11 cellular contexts compared by ENCODE assay signal in the genomic region with DNA sequence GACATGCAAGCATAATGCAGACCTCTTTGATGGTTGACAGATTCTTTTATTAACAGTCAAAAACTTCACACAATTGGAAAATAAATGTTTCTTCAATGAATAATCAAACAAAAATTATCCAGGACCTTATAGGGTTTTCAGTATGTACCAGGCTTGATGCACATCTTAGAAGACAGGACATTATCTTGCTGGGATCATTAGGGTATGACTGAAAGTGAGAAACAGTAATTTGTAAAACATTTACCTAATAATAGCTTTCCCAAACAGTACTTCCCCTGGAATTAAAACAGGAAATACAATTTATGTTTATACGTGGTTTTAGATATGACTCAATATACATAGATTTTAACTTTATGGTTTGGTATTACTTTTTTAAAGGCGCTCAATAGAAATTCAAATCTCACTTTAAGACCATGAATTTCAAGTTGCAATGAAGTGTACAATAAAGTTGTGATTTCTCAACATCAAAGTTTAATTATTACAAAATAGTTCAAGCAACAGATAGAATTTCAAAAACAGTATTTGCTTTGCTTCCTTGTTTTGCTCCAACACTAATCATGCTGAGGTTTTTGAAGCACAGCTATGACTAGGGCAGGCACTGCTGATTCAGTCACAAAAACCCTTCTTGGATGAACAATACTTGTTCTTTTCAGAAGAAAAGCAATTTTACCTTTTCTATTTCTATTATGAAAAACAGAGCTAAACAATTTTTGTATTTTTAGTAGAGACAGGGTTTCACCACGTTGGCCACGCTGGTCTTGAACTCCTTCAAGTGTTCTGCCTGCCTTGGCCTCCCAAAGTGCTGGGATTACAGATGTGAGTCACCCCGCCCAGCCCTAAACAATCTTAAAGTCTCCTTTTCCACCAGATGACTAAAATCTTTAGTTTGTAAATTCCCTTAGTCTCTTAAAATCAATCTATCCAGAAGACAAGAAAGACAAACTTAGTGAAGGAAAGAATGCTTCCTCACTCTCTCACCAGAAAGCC. TPM values are rescaled to one million over a fixed set of nuclear protein-coding genes. Genes with fewer than 3 reads are reported as not detected.
A peak's percentile ranks its signal among the peaks of the same experiment; 100 is the strongest.
DNase-seq lines count a peak whose midpoint lies in the region; ATAC-seq, FAIRE-seq and TF ChIP-seq lines count a peak whose summit lies in the region.
"Had no signal": no experiment of that assay in that cellular context is flagged by ENCODE, and none has a peak within 500 bp of the region (broad histone marks: within the 10 kb centered on the region; RNA-seq: fewer than 3 reads in every experiment).

No MANE protein-coding gene starts in this region.

- peaks cover 33% of the 10 kb centered on the region for H3K4me1 Mint-ChIP-seq in activated naive CD8-positive, alpha-beta T cell treated with anti-CD3 and anti-CD28 coated beads, Interleukin-2, amount 50 U/mL, for 24 hours
- H3K4me1 Mint-ChIP-seq in mesothelial cell of epicardium = no peaks in the 10 kb centered on the region
- H3K4me1 Mint-ChIP-seq: GM23338 had no signal

- H3K27me3 Mint-ChIP-seq in activated naive CD8-positive, alpha-beta T cell treated with anti-CD3 and anti-CD28 coated beads, Interleukin-2, amount 50 U/mL, for 24 hours = no peaks in the 10 kb centered on the region
- H3K27me3 Mint-ChIP-seq in mesothelial cell of epicardium (ENCODE audit: low read depth) = no peaks in the 10 kb centered on the region

- peak overlapping the region; percentile 83 for H3K27ac Mint-ChIP-seq in activated naive CD8-positive, alpha-beta T cell treated with anti-CD3 and anti-CD28 coated beads, Interleukin-2, amount 50 U/mL, for 24 hours
- H3K27ac Mint-ChIP-seq in mesothelial cell of epicardium = peak overlapping the region; percentile 35
- H3K27ac Mint-ChIP-seq: GM23338 had no signal

- H3K36me3 Mint-ChIP-seq in activated naive CD8-positive, alpha-beta T cell treated with anti-CD3 and anti-CD28 coated beads, Interleukin-2, amount 50 U/mL, for 24 hours (ENCODE audit: low read depth) = peaks cover 36% of the 10 kb centered on the region
- H3K36me3 Mint-ChIP-seq in mesothelial cell of epicardium = peaks cover 6% of the 10 kb centered on the region

- DNase-seq in activated naive CD8-positive, alpha-beta T cell treated with anti-CD3 and anti-CD28 coated beads, Interleukin-2, amount 50 U/mL, for 24 hours = no peak
- DNase-seq in mesothelial cell of epicardium (ENCODE audit: low spot score in 2 of 2, unreplicated experiment in 2 of 2) = no peak
- no peak for DNase-seq in NCI-H446 treated with DMSO at 0.1 percent for 48 hours (lab: John Stamatoyannopoulos, UW)
- DNase-seq in HK-2 (ENCODE audit: unreplicated experiment) = no peak
- DNase-seq: erythroblast, Karpas-422 had no signal

- no peak overlapping the region for H3K4me3 Mint-ChIP-seq in activated naive CD8-positive, alpha-beta T cell treated with anti-CD3 and anti-CD28 coated beads, Interleukin-2, amount 50 U/mL, for 24 hours
- H3K4me3 Mint-ChIP-seq in mesothelial cell of epicardium = no peak overlapping the region
- H3K4me3 Mint-ChIP-seq: GM23338 had no signal

- no peaks in the 10 kb centered on the region for H3K9me3 Mint-ChIP-seq in activated naive CD8-positive, alpha-beta T cell treated with anti-CD3 and anti-CD28 coated beads, Interleukin-2, amount 50 U/mL, for 24 hours
- H3K9me3 Mint-ChIP-seq in mesothelial cell of epicardium = peaks cover 3% of the 10 kb centered on the region

- TF ChIP-seq CTCF in mesothelial cell of epicardium (IDR thresholded peaks at IDR 0.05; ENCODE audit: unreplicated experiment) = no peak

- ATAC-seq in HG02642 (IDR thresholded peaks at IDR 0.05; ENCODE audit: poor library complexity, unreplicated experiment) (peak; percentile 52), HG02623 (IDR thresholded peaks at IDR 0.05; ENCODE audit: unreplicated experiment) (no peak), GM21381 (IDR thresholded peaks at IDR 0.05; ENCODE audit: unreplicated experiment) (no peak)
- peak; percentile 86 for ATAC-seq in activated naive CD8-positive, alpha-beta T cell treated with anti-CD3 and anti-CD28 coated beads, Interleukin-2, amount 50 U/mL, for 24 hours
- ATAC-seq: GM23338 had no signal

- FAIRE-seq in G401.6 (lab: Jason Lieb, UNC) = peak; percentile 39

RNA-seq across cellular contexts. Expression of gene SOD2, which starts 13.7 kb away (rescaled TPM):
- 62.9 to 67.6 TPM (median 65.0 TPM) in 3 replicates for total RNA-seq in mesothelial cell of epicardium

RNA-seq across cellular contexts. Expression of gene WTAP, which starts 47.9 kb away (rescaled TPM):
- total RNA-seq in mesothelial cell of epicardium = 116 to 122 TPM (median 118 TPM) in 3 replicates

Comparison
In these comparisons a context has a peak if more than half of its experiments do, and no peak if none do; other contexts are left out.
1. ATAC-seq: peak in HG02642 (single experiment) and activated naive CD8-positive, alpha-beta T cell treated with anti-CD3 and anti-CD28 coated beads, Interleukin-2, amount 50 U/mL, for 24 hours (single experiment); none in HG02623 (single experiment) and GM21381 (single experiment).